In the genomic region with DNA sequence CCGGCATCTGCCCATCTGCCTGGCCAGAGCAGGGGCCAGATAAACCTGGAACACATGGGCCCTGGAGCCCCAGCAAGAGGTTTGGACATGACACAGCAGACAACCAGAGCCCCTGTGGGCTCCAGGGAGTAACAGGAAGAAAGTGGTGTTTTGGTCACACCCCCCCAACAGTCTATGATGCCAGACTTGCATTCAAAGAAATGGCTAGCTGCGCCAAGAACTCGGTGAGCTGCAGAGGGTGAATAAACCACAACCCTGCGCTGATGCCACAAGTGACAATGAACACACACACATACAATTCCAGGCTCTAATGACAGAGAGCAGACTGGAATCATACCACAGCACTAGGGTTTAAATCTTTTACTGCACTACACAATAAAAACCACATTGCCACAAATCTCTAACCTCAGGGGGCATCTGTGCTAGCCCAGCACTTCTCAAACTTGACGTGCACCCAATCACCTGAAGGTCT, we compare ENCODE assay signal across 10 cellular contexts. TPM values are rescaled to one million over a fixed set of nuclear protein-coding genes. Genes with fewer than 3 reads are reported as not detected.
DNase-seq lines count a peak whose midpoint lies in the region; ATAC-seq and TF ChIP-seq lines count a peak whose summit lies in the region.
"Had no signal": no experiment of that assay in that cellular context is flagged by ENCODE, and none has a peak within 500 bp of the region (broad histone marks: within the 10 kb centered on the region; RNA-seq: fewer than 3 reads in every experiment).

No MANE protein-coding gene starts in this region.

- peaks cover 26% of the 10 kb centered on the region for H3K4me1 ChIP-seq in CD8-positive, alpha-beta memory T cell (ENCODE audit: insufficient read depth, low read length)
- H3K4me1 ChIP-seq in ovary (ENCODE audit: insufficient read depth) (peaks cover 2% of the 10 kb centered on the region), stomach (peaks cover 0 to 13% (median 6%) of the 10 kb centered on the region in 4 donors)

- H3K36me3 Mint-ChIP-seq in CD8-positive, alpha-beta memory T cell = peaks cover 0 to 10% (median 6%) of the 10 kb centered on the region in 3 donors
- peaks cover 3% of the 10 kb centered on the region for H3K36me3 Mint-ChIP-seq in T-cell
- peaks cover 4% of the 10 kb centered on the region for H3K36me3 Mint-ChIP-seq in activated T-helper 17 cell treated with anti-CD3 and anti-CD28 coated beads, Interleukin-2, amount 50 U/mL, for 72 hours (ENCODE audit: low read depth)
- no peaks in the 10 kb centered on the region for H3K36me3 Mint-ChIP-seq in natural killer cell treated with Interleukin-12 subunit alpha and Interleukin-12 subunit beta and Interleukin-15 and Interleukin-18, amount 100 ng/mL, for 72 hours

- TF ChIP-seq EP300 in ovary (IDR thresholded peaks at IDR 0.05) (no peak), stomach (IDR thresholded peaks at IDR 0.05) (no peak)

- peak overlapping the region; percentile 51 to 97 (median 86) for H3K27ac Mint-ChIP-seq in CD8-positive, alpha-beta memory T cell
- peak overlapping the region; percentile 80 to 85 for H3K27ac Mint-ChIP-seq in T-cell
- peak overlapping the region; percentile 36 for H3K27ac Mint-ChIP-seq in activated T-helper 17 cell treated with anti-CD3 and anti-CD28 coated beads, Interleukin-2, amount 50 U/mL, for 72 hours
- peak overlapping the region; percentile 95 to 97 for H3K27ac Mint-ChIP-seq in natural killer cell treated with Interleukin-12 subunit alpha and Interleukin-12 subunit beta and Interleukin-15 and Interleukin-18, amount 100 ng/mL, for 72 hours

- H3K4me3 Mint-ChIP-seq in CD8-positive, alpha-beta memory T cell = peak overlapping the region; percentile 12 to 80 (median 75)
- H3K4me3 Mint-ChIP-seq in T-cell = peak overlapping the region; percentile 18 to 62 (median 54)
- H3K4me3 Mint-ChIP-seq in activated T-helper 17 cell treated with anti-CD3 and anti-CD28 coated beads, Interleukin-2, amount 50 U/mL, for 72 hours = peak overlapping the region; percentile 54
- H3K4me3 Mint-ChIP-seq in natural killer cell treated with Interleukin-12 subunit alpha and Interleukin-12 subunit beta and Interleukin-15 and Interleukin-18, amount 100 ng/mL, for 72 hours = peak overlapping the region; percentile 64

- no peak overlapping the region for H3K4me3 ChIP-seq in CD8-positive, alpha-beta memory T cell (ENCODE audit: low read length)
- H3K4me3 ChIP-seq in ovary (no peak overlapping the region), stomach (no peak overlapping the region)

- ATAC-seq in T-cell (replicated peaks in 1 of 4) (peak; percentile 88 to 91 (median 90)), HG03521 (IDR thresholded peaks at IDR 0.05; ENCODE audit: unreplicated experiment) (no peak), GM19328 (IDR thresholded peaks at IDR 0.05; ENCODE audit: unreplicated experiment) (no peak)
- peak; percentile 88 for ATAC-seq in activated T-helper 17 cell treated with anti-CD3 and anti-CD28 coated beads, Interleukin-2, amount 50 U/mL, for 72 hours (replicated peaks)
- peak; percentile 95 for ATAC-seq in natural killer cell treated with Interleukin-12 subunit alpha and Interleukin-12 subunit beta and Interleukin-15 and Interleukin-18, amount 100 ng/mL, for 72 hours

- intact Hi-C loops in ovary (cut with DNase I) = no loop called here
- intact Hi-C loops in stomach (cut with DNase I; ENCODE audit: low total_unique reads) = no loop called here

- peaks cover 0 to 1% of the 10 kb centered on the region in 2 donors for H3K27me3 Mint-ChIP-seq in CD8-positive, alpha-beta memory T cell
- H3K27me3 Mint-ChIP-seq in T-cell = no peaks in the 10 kb centered on the region
- no peaks in the 10 kb centered on the region for H3K27me3 Mint-ChIP-seq in activated T-helper 17 cell treated with anti-CD3 and anti-CD28 coated beads, Interleukin-2, amount 50 U/mL, for 72 hours
- no peaks in the 10 kb centered on the region for H3K27me3 Mint-ChIP-seq in natural killer cell treated with Interleukin-12 subunit alpha and Interleukin-12 subunit beta and Interleukin-15 and Interleukin-18, amount 100 ng/mL, for 72 hours

- TF ChIP-seq POLR2A in ovary (IDR thresholded peaks at IDR 0.05) (no peak), stomach (IDR thresholded peaks at IDR 0.05) (no peak)

- H3K27ac ChIP-seq in CD8-positive, alpha-beta memory T cell (ENCODE audit: low read depth, low read length) = no peak overlapping the region
- no peak overlapping the region for H3K27ac ChIP-seq in ovary
- H3K27ac ChIP-seq in stomach = no peak overlapping the region

- H3K27me3 ChIP-seq in CD8-positive, alpha-beta memory T cell (ENCODE audit: insufficient read depth, low read length, poor library complexity, severe bottlenecking) = no peaks in the 10 kb centered on the region
- H3K27me3 ChIP-seq in ovary (no peaks in the 10 kb centered on the region), stomach (no peaks in the 10 kb centered on the region)

- H3K36me3 ChIP-seq in CD8-positive, alpha-beta memory T cell (ENCODE audit: insufficient read depth, low read length) = no peaks in the 10 kb centered on the region
- H3K36me3 ChIP-seq in ovary (no peaks in the 10 kb centered on the region), stomach (no peaks in the 10 kb centered on the region)

- TF ChIP-seq CTCF in ovary (IDR thresholded peaks at IDR 0.05) (no peak), stomach (IDR thresholded peaks at IDR 0.05) (no peak)

- peaks cover 60 to 91% (median 83%) of the 10 kb centered on the region in 3 donors for H3K4me1 Mint-ChIP-seq in CD8-positive, alpha-beta memory T cell
- H3K4me1 Mint-ChIP-seq in T-cell = peaks cover 74 to 84% (median 83%) of the 10 kb centered on the region in 3 donors
- peaks cover 38% of the 10 kb centered on the region for H3K4me1 Mint-ChIP-seq in activated T-helper 17 cell treated with anti-CD3 and anti-CD28 coated beads, Interleukin-2, amount 50 U/mL, for 72 hours
- H3K4me1 Mint-ChIP-seq in natural killer cell treated with Interleukin-12 subunit alpha and Interleukin-12 subunit beta and Interleukin-15 and Interleukin-18, amount 100 ng/mL, for 72 hours (ENCODE audit: low read depth in 2 of 2) = peaks cover 63 to 83% of the 10 kb centered on the region in 2 donors

- H3K9me3 ChIP-seq in CD8-positive, alpha-beta memory T cell (ENCODE audit: low read length) = no peaks in the 10 kb centered on the region
- H3K9me3 ChIP-seq in ovary = no peaks in the 10 kb centered on the region
- H3K9me3 ChIP-seq in stomach = no peaks in the 10 kb centered on the region

- 86 to 90% (median 87%) methylated on average over 5 of the region's 5 CpGs for WGBS in ovary, 3 donors
- WGBS in stomach, 5 donors = 62 to 83% (median 80%) methylated on average over 5 of the region's 5 CpGs

- CTCF ChIA-PET in CD8-positive, alpha-beta memory T cell (lab: Charles Lee) = interaction anchor here (0.7 to 2.6 kb wide), 6 partner anchors 14 to 130 kb away, joined by 3 to 8 read pairs (median 3); no protein-coding TSS in a partner anchor
- CTCF ChIA-PET in T-cell (lab: Charles Lee) = interaction anchor here in 1 of 2 donors (1.0 kb wide), 1 partner anchor 27 kb away, joined by 3 read pairs; no protein-coding TSS in a partner anchor

- peak; percentile 32 to 82 (median 59) for DNase-seq in CD8-positive, alpha-beta memory T cell
- DNase-seq in T-cell (peak in 33 of 34 experiments; percentile 17 to 72 (median 57)), ovary (no peak), stomach (no peak)
- DNase-seq in natural killer cell treated with Interleukin-12 subunit alpha and Interleukin-12 subunit beta and Interleukin-15 and Interleukin-18, amount 100 ng/mL, for 72 hours (ENCODE audit: low spot score) = peak; percentile 94
- DNase-seq: cerebellar nuclear complex, NCI-H446 had no signal

- no peaks in the 10 kb centered on the region for H3K9me3 Mint-ChIP-seq in CD8-positive, alpha-beta memory T cell
- no peaks in the 10 kb centered on the region for H3K9me3 Mint-ChIP-seq in T-cell
- H3K9me3 Mint-ChIP-seq in activated T-helper 17 cell treated with anti-CD3 and anti-CD28 coated beads, Interleukin-2, amount 50 U/mL, for 72 hours = no peaks in the 10 kb centered on the region
- H3K9me3 Mint-ChIP-seq in natural killer cell treated with Interleukin-12 subunit alpha and Interleukin-12 subunit beta and Interleukin-15 and Interleukin-18, amount 100 ng/mL, for 72 hours = no peaks in the 10 kb centered on the region

- POLR2A ChIA-PET in CD8-positive, alpha-beta memory T cell (lab: Charles Lee) = interaction anchor here (0.6 to 1.7 kb wide), 2 partner anchors 27 to 35 kb away, joined by 3 to 13 read pairs; no protein-coding TSS in a partner anchor
- POLR2A ChIA-PET in T-cell (lab: Charles Lee) = no interaction called here

RNA-seq across cellular contexts. Expression of gene TRERF1, which starts 34.0 kb away (rescaled TPM):
- 10 to 100 TPM; 10.3 to 10.6 TPM for total RNA-seq in CD8-positive, alpha-beta memory T cell
- 10.2 TPM for polyA plus RNA-seq in CD8-positive, alpha-beta memory T cell
- total RNA-seq in T-cell (10 to 100 TPM; 20.5 to 52.2 (median 25.6) TPM), ovary (10 to 100 TPM in 4 of 7 donors, 1 to 10 TPM in 3; 4.5 to 13.7 (median 11.2) TPM), stomach (1 to 10 TPM; 4.1 to 8.1 (median 5.9) TPM)
- total RNA-seq in activated T-helper 17 cell treated with anti-CD3 and anti-CD28 coated beads, Interleukin-2, amount 50 U/mL, for 72 hours = 10 to 100 TPM; 16.6 to 32.4 TPM
- 10 to 100 TPM; 33.2 to 35.3 TPM for total RNA-seq in natural killer cell treated with Interleukin-12 subunit alpha and Interleukin-12 subunit beta and Interleukin-15 and Interleukin-18, amount 100 ng/mL, for 72 hours
- polyA plus RNA-seq in ovary (1 to 10 TPM; 4.5 to 6.0 TPM), stomach (1 to 10 TPM; 2.1 to 4.1 (median 2.1) TPM)

Comparison
In these comparisons a context has a peak if more than half of its experiments do, and no peak if none do; other contexts are left out.
1. DNase-seq: peak in CD8-positive, alpha-beta memory T cell (5 of 5), T-cell (33 of 34) and natural killer cell treated with Interleukin-12 subunit alpha and Interleukin-12 subunit beta and Interleukin-15 and Interleukin-18, amount 100 ng/mL, for 72 hours (single experiment); none in ovary (0 of 5) and stomach (single experiment).
2. H3K27ac Mint-ChIP-seq: peak in every context shown above with its lines; median percentile 96 in natural killer cell treated with Interleukin-12 subunit alpha and Interleukin-12 subunit beta and Interleukin-15 and Interleukin-18, amount 100 ng/mL, for 72 hours; 86 in CD8-positive, alpha-beta memory T cell; 82 in T-cell; 36 in activated T-helper 17 cell treated with anti-CD3 and anti-CD28 coated beads, Interleukin-2, amount 50 U/mL, for 72 hours.
3. ATAC-seq: peak in T-cell (4 of 4), activated T-helper 17 cell treated with anti-CD3 and anti-CD28 coated beads, Interleukin-2, amount 50 U/mL, for 72 hours (single experiment) and natural killer cell treated with Interleukin-12 subunit alpha and Interleukin-12 subunit beta and Interleukin-15 and Interleukin-18, amount 100 ng/mL, for 72 hours (2 of 2); none in HG03521 (single experiment) and GM19328 (single experiment).
4. Peak in every context shown above with its lines, with median percentiles within 50 percentile points of each other: H3K4me3 Mint-ChIP-seq.